Comparison of ENCODE assay signal across 8 cellular contexts in the genomic region with DNA sequence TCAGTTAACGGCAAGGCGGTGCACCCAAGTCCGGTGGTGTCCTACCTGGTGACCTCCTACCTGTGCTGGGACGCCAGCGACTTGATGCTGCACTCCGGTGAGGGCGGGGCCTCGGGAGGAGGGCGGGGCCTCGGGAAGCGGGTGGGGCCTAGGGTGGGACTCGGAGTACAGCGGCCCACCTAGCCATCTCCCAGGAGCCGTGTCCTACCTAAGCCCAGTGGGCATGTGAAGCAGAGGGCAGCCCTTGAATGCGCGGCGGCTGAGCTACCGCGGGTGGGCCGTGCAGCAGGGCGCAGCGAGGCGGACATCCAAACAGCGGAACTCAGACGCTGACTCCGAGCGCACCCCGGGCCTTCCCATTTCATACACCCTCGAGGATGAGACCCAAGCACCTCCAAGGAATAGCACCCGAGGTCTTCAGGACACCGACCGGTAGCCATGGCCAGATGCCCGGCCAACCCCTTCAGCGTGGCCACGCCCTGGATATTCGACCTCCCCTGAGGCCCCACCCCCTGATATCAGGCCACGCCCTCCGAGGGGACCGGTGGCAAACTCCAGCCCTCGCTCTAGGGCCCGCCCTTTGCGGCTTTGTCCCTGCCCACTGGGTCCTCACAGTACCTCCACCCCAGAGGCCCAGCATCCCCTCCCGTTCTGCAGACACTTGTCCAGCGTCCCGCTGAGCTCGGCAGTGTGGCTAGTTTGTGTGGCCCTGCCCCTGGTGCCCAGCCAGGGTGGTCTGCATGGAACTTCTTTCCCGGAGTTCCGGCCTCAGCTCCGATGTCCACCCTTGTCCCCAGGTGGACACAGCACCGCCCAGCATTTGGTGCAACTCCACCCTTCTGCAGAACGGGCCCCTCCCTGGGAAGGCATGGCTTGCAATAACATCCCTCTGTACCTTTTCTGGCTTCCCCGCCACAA. TPM values are rescaled to one million over a fixed set of nuclear protein-coding genes. Genes with fewer than 3 reads are reported as not detected.
DNase-seq lines count a peak whose midpoint lies in the region; ATAC-seq and TF ChIP-seq lines count a peak whose summit lies in the region.

No MANE protein-coding gene starts in this region.

- H3K27ac Mint-ChIP-seq in T-helper 17 cell (no peak overlapping the region), nephron progenitor cell (no peak overlapping the region)

- H3K9me3 ChIP-seq in T-helper 17 cell (ENCODE audit: control insufficient read depth, low read length, poor library complexity, severe bottlenecking) (no peaks in the 10 kb centered on the region), ectodermal cell (ENCODE audit: control insufficient read depth, low read length) (no peaks in the 10 kb centered on the region)

- intact Hi-C loops in dorsolateral prefrontal cortex (cut with DNase I): no loop called here

- peak; percentile 60 for DNase-seq in GM03348 (ENCODE audit: low spot score)
- DNase-seq in T-helper 17 cell: peak in 2 of 3 donors; percentile 23 to 41
- peak; percentile 92 for DNase-seq in nephron progenitor cell
- no peak for DNase-seq in cerebellum (ENCODE audit: low spot score)
- no peak for DNase-seq in dorsolateral prefrontal cortex

- WGBS in ectodermal cell, 2 experiments: 24 to 25% methylated on average over 52 of the region's 52 CpGs

- peaks cover 5% of the 10 kb centered on the region for H3K4me1 ChIP-seq in ectodermal cell (ENCODE audit: control insufficient read depth, insufficient read depth, low read length)

- TF ChIP-seq CTCF in nephron progenitor cell (IDR thresholded peaks at IDR 0.05): no peak
- no peak for TF ChIP-seq CTCF in dorsolateral prefrontal cortex (IDR thresholded peaks at IDR 0.05 in 54 of 56, conservative IDR thresholded peaks at IDR 0.05 in 2 of 56; ENCODE audit: low read depth in 1 of 56, partially characterized antibody in 56 of 56)

- H3K27me3 Mint-ChIP-seq in T-helper 17 cell (peaks cover 84% of the 10 kb centered on the region), nephron progenitor cell (ENCODE audit: low read depth, poor library complexity) (peaks cover 95% of the 10 kb centered on the region)

- H3K36me3 Mint-ChIP-seq in T-helper 17 cell (ENCODE audit: low read depth) (peaks cover 17% of the 10 kb centered on the region), nephron progenitor cell (ENCODE audit: low read depth) (no peaks in the 10 kb centered on the region)

- H3K9me3 Mint-ChIP-seq in nephron progenitor cell: peaks cover 19% of the 10 kb centered on the region

- no peaks in the 10 kb centered on the region for H3K36me3 ChIP-seq in ectodermal cell (ENCODE audit: control insufficient read depth, insufficient read depth, low read length)

- H3K4me3 Mint-ChIP-seq in T-helper 17 cell (peak overlapping the region; percentile 85), nephron progenitor cell (peak overlapping the region; percentile 74)

- H3K27ac ChIP-seq in ectodermal cell (ENCODE audit: insufficient read depth, low read depth, low read length, poor library complexity, severe bottlenecking) (no peak overlapping the region), dorsolateral prefrontal cortex (no peak overlapping the region)

- H3K27me3 ChIP-seq in ectodermal cell (ENCODE audit: control insufficient read depth, insufficient read depth, low read length, poor library complexity, severe bottlenecking) (peaks cover 69% of the 10 kb centered on the region), dorsolateral prefrontal cortex (peaks cover 0 to 74% (median 51%) of the 10 kb centered on the region in 45 donors)

- ATAC-seq in GM19455 (IDR thresholded peaks at IDR 0.05; ENCODE audit: unreplicated experiment) (peak; percentile 68), HG03457 (IDR thresholded peaks at IDR 0.05; ENCODE audit: unreplicated experiment) (peak; percentile 34), T-helper 17 cell (peak; percentile 67)

- H3K4me1 Mint-ChIP-seq in T-helper 17 cell (peaks cover 25% of the 10 kb centered on the region), nephron progenitor cell (peaks cover 31% of the 10 kb centered on the region)

- H3K4me3 ChIP-seq in ectodermal cell (ENCODE audit: insufficient read depth, low read depth, low read length) (peak overlapping the region; percentile 41), dorsolateral prefrontal cortex (peak overlapping the region in 27 of 59 donors; percentile 2 to 55 (median 24))

RNA-seq across cellular contexts. Expression of gene KLK1, which starts 5.4 kb away (rescaled TPM):
- total RNA-seq in T-helper 17 cell (not detected), cerebellum (not detected), dorsolateral prefrontal cortex (under 1 TPM in 6 of 120 experiments, not detected in 114; 0.52 to 0.88 (median 0.76) TPM)
- polyA plus RNA-seq in ectodermal cell (2013, experiment 1 of 4): not detected
- not detected for polyA plus RNA-seq in ectodermal cell (2013, experiment 2 of 4)
- not detected for polyA plus RNA-seq in ectodermal cell (2013, experiment 3 of 4)
- polyA plus RNA-seq in ectodermal cell (2013, experiment 4 of 4): not detected

RNA-seq across cellular contexts. Expression of gene KLK15, which starts 15.2 kb away (rescaled TPM):
- total RNA-seq in T-helper 17 cell (not detected), cerebellum (not detected), dorsolateral prefrontal cortex (not detected)
- polyA plus RNA-seq in ectodermal cell (2013, experiment 1 of 4): not detected
- polyA plus RNA-seq in ectodermal cell (2013, experiment 2 of 4): not detected
- not detected for polyA plus RNA-seq in ectodermal cell (2013, experiment 3 of 4)
- polyA plus RNA-seq in ectodermal cell (2013, experiment 4 of 4): not detected

RNA-seq across cellular contexts. Expression of gene ACP4, which starts 28.0 kb away (rescaled TPM):
- total RNA-seq in T-helper 17 cell (not detected), cerebellum (not detected), dorsolateral prefrontal cortex (not detected)
- not detected for polyA plus RNA-seq in ectodermal cell (2013, experiment 1 of 4)
- not detected for polyA plus RNA-seq in ectodermal cell (2013, experiment 2 of 4)
- polyA plus RNA-seq in ectodermal cell (2013, experiment 3 of 4): not detected
- not detected for polyA plus RNA-seq in ectodermal cell (2013, experiment 4 of 4)

RNA-seq across cellular contexts. Expression of gene KLK3, which starts 36.5 kb away (rescaled TPM):
- total RNA-seq in T-helper 17 cell: not detected
- polyA plus RNA-seq in ectodermal cell (2013, experiment 1 of 4): not detected
- not detected for polyA plus RNA-seq in ectodermal cell (2013, experiment 2 of 4)
- polyA plus RNA-seq in ectodermal cell (2013, experiment 3 of 4): not detected
- polyA plus RNA-seq in ectodermal cell (2013, experiment 4 of 4): not detected
- total RNA-seq in cerebellum: not detected
- total RNA-seq in dorsolateral prefrontal cortex: under 1 TPM in 3 of 120 experiments, not detected in 117; 0.34 to 0.56 (median 0.44) TPM

RNA-seq across cellular contexts. Expression of gene GPR32, which starts 47.9 kb away (rescaled TPM):
- not detected for total RNA-seq in T-helper 17 cell
- polyA plus RNA-seq in ectodermal cell (2013, experiment 1 of 4): not detected
- not detected for polyA plus RNA-seq in ectodermal cell (2013, experiment 2 of 4)
- polyA plus RNA-seq in ectodermal cell (2013, experiment 3 of 4): not detected
- polyA plus RNA-seq in ectodermal cell (2013, experiment 4 of 4): not detected
- total RNA-seq in cerebellum: not detected
- total RNA-seq in dorsolateral prefrontal cortex: not detected

Comparison
In these comparisons a context has a peak if more than half of its experiments do, and no peak if none do; other contexts are left out.
1. DNase-seq: peak in GM03348 (single experiment), T-helper 17 cell (2 of 3) and nephron progenitor cell (single experiment); none in cerebellum (single experiment) and dorsolateral prefrontal cortex (0 of 10).
2. Peak in every context shown above with its lines, with median percentiles within 50 percentile points of each other: ATAC-seq.